Comparison of ENCODE assay signal across 1 cellular context in genomic region chr7:21215307-21215706, GRCh38.
TF ChIP-seq lines count a peak whose summit lies in the region.

No MANE protein-coding gene starts in this region.

TF ChIP-seq in WTC11, 78 proteins besides CTCF, POLR2A, EP300 and RAD21:
- TF ChIP-seq AFF4 (CRISPR knock-in tag; IDR thresholded peaks at IDR 0.05; ENCODE audit: borderline replicate concordance) (no peak), E2F1 (CRISPR knock-in tag; IDR thresholded peaks at IDR 0.05) (no peak), ZNF423 (CRISPR knock-in tag; IDR thresholded peaks at IDR 0.05) (no peak), RORB (CRISPR knock-in tag; IDR thresholded peaks at IDR 0.05) (no peak), FOXP1 (CRISPR knock-in tag; IDR thresholded peaks at IDR 0.05; ENCODE audit: borderline replicate concordance) (no peak), ATF3 (CRISPR knock-in tag; conservative IDR thresholded peaks at IDR 0.05) (no peak), SMAD4 (CRISPR knock-in tag; IDR thresholded peaks at IDR 0.05) (no peak), ZNF121 (CRISPR knock-in tag; IDR thresholded peaks at IDR 0.05) (peak; percentile 55; the same call in 1 of the 2 replicates), ZNF512 (CRISPR knock-in tag; IDR thresholded peaks at IDR 0.05; ENCODE audit: borderline replicate concordance) (0 out of 2 replicates have a peak, but pooled peaks have one; percentile 22)
- TF ChIP-seq, protein P1, sequence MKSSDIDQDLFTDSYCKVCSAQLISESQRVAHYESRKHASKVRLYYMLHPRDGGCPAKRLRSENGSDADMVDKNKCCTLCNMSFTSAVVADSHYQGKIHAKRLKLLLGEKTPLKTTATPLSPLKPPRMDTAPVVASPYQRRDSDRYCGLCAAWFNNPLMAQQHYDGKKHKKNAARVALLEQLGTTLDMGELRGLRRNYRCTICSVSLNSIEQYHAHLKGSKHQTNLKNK (CRISPR knock-in tag; IDR thresholded peaks at IDR 0.05), result no peak
- TF ChIP-seq, protein P2, sequence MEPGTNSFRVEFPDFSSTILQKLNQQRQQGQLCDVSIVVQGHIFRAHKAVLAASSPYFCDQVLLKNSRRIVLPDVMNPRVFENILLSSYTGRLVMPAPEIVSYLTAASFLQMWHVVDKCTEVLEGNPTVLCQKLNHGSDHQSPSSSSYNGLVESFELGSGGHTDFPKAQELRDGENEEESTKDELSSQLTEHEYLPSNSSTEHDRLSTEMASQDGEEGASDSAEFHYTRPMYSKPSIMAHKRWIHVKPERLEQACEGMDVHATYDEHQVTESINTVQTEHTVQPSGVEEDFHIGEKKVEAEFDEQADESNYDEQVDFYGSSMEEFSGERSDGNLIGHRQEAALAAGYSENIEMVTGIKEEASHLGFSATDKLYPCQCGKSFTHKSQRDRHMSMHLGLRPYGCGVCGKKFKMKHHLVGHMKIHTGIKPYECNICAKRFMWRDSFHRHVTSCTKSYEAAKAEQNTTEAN (CRISPR knock-in tag; IDR thresholded peaks at IDR 0.05), result no peak
